14 cellular contexts compared by ENCODE assay signal in genomic region chr20:25486377-25486776, GRCh38.
DNase-seq lines count a peak whose midpoint lies in the region; ATAC-seq and TF ChIP-seq lines count a peak whose summit lies in the region.
"Had no signal": no experiment of that assay in that cellular context is flagged by ENCODE, and none has a peak within 500 bp of the region (broad histone marks: within the 10 kb centered on the region; RNA-seq: fewer than 3 reads in every experiment).

No MANE protein-coding gene starts in this region.

- no peak overlapping the region for H2BK12ac ChIP-seq in trophoblast cell (ENCODE audit: low read length)

- H2AFZ ChIP-seq in trophoblast cell (ENCODE audit: insufficient read depth, low read length, poor library complexity) = no peak overlapping the region

- no peaks in the 10 kb centered on the region for H3K27me3 Mint-ChIP-seq in activated naive CD8-positive, alpha-beta T cell treated with anti-CD3 and anti-CD28 coated beads, Interleukin-2, amount 50 U/mL, for 24 hours
- no peaks in the 10 kb centered on the region for H3K27me3 Mint-ChIP-seq in mesothelial cell of epicardium (ENCODE audit: low read depth)

- peaks cover 19% of the 10 kb centered on the region for H3K4me1 Mint-ChIP-seq in activated naive CD8-positive, alpha-beta T cell treated with anti-CD3 and anti-CD28 coated beads, Interleukin-2, amount 50 U/mL, for 24 hours
- peaks cover 3% of the 10 kb centered on the region for H3K4me1 Mint-ChIP-seq in mesothelial cell of epicardium

- H3K79me1 ChIP-seq in trophoblast cell (ENCODE audit: low read length) = no peaks in the 10 kb centered on the region

- H3K4me3 ChIP-seq in BLaER1 treated with 17β-estradiol and CSF1 and Interleukin-3, amounts not matched to agents 10 nM and 100 nM = no peak overlapping the region; a peak in 1 of 20 replicates
- H3K4me3 ChIP-seq in HFF-Myc (replicated peaks; ENCODE audit: low read depth, low read length) = no peak overlapping the region
- no peak overlapping the region for H3K4me3 ChIP-seq in trophoblast cell (ENCODE audit: low read depth, low read length)
- H3K4me3 ChIP-seq: body of pancreas, sigmoid colon had no signal

- no peak overlapping the region for H3K4me3 Mint-ChIP-seq in activated naive CD8-positive, alpha-beta T cell treated with anti-CD3 and anti-CD28 coated beads, Interleukin-2, amount 50 U/mL, for 24 hours
- H3K4me3 Mint-ChIP-seq in mesothelial cell of epicardium = no peak overlapping the region
- H3K4me3 Mint-ChIP-seq: activated T-cell treated with anti-CD3 and anti-CD28 coated beads, Interleukin-2, amount 50 U/mL, for 4 hours; CD8-positive, alpha-beta T cell had no signal

- WGBS in trophoblast cell (ENCODE audit: extremely low coverage, insufficient coverage, insufficient read length) = no CpG with 5 or more reads among the region's 9 CpGs

- peak overlapping the region; percentile 49 to 92 (median 78) for H3K4me2 ChIP-seq in BLaER1 treated with 17β-estradiol and CSF1 and Interleukin-3, amounts not matched to agents 10 nM and 100 nM
- H3K4me2 ChIP-seq in trophoblast cell (ENCODE audit: low read length) = no peak overlapping the region

- H3K4ac ChIP-seq in trophoblast cell (ENCODE audit: low read depth, low read length) = no peak overlapping the region

- no peaks in the 10 kb centered on the region for H3K9me3 ChIP-seq in BLaER1 treated with 17β-estradiol and CSF1 and Interleukin-3, amounts not matched to agents 10 nM and 100 nM (replicated peaks in 1 of 11)
- H3K9me3 ChIP-seq in trophoblast cell (ENCODE audit: insufficient read depth, low read depth, low read length) = peaks cover 2% of the 10 kb centered on the region
- H3K9me3 ChIP-seq: body of pancreas, sigmoid colon had no signal

- H4K8ac ChIP-seq in trophoblast cell (ENCODE audit: low read depth, low read length) = no peak overlapping the region

- H2BK120ac ChIP-seq in trophoblast cell (ENCODE audit: insufficient read depth, low read length, poor library complexity) = no peak overlapping the region

- TF ChIP-seq CTCF in HFF-Myc (IDR thresholded peaks at IDR 0.05; ENCODE audit: low read depth, low read length, missing control alignments) = no peak
- TF ChIP-seq CTCF in mesothelial cell of epicardium (IDR thresholded peaks at IDR 0.05; ENCODE audit: unreplicated experiment) = no peak

- H3K4me1 ChIP-seq in BLaER1 treated with 17β-estradiol and CSF1 and Interleukin-3, amounts not matched to agents 10 nM and 100 nM = peaks cover 36 to 97% (median 80%) of the 10 kb centered on the region in 10 experiments
- H3K4me1 ChIP-seq in trophoblast cell (ENCODE audit: control insufficient read depth in 1 of 2, insufficient read depth in 2 of 2, low read length in 2 of 2) = peaks cover 0 to 4% of the 10 kb centered on the region in 2 experiments
- H3K4me1 ChIP-seq: body of pancreas, sigmoid colon had no signal

- no peak overlapping the region for H2BK5ac ChIP-seq in trophoblast cell (ENCODE audit: low read depth, low read length, poor library complexity)

- ATAC-seq in activated naive CD8-positive, alpha-beta T cell treated with anti-CD3 and anti-CD28 coated beads, Interleukin-2, amount 50 U/mL, for 24 hours = peak; percentile 29
- ATAC-seq in GM19395 (IDR thresholded peaks at IDR 0.05; ENCODE audit: unreplicated experiment) = no peak
- ATAC-seq: activated T-cell treated with anti-CD3 and anti-CD28 coated beads, Interleukin-2, amount 50 U/mL, for 4 hours; body of pancreas; CD8-positive, alpha-beta T cell had no signal

- no peak overlapping the region for H3K27ac Mint-ChIP-seq in activated naive CD8-positive, alpha-beta T cell treated with anti-CD3 and anti-CD28 coated beads, Interleukin-2, amount 50 U/mL, for 24 hours
- H3K27ac Mint-ChIP-seq in mesothelial cell of epicardium = peak overlapping the region; percentile 62
- H3K27ac Mint-ChIP-seq: CD8-positive, alpha-beta T cell had no signal

- no peak overlapping the region for H3K18ac ChIP-seq in trophoblast cell (ENCODE audit: low read length)

- DNase-seq in HFF-Myc (ENCODE audit: extremely low read depth, low read depth) = peak; percentile 61
- peak; percentile 3 for DNase-seq in activated naive CD8-positive, alpha-beta T cell treated with anti-CD3 and anti-CD28 coated beads, Interleukin-2, amount 50 U/mL, for 24 hours
- DNase-seq in mesothelial cell of epicardium (ENCODE audit: low spot score in 2 of 2, unreplicated experiment in 2 of 2) = no peak
- DNase-seq in putamen (ENCODE audit: low spot score) = no peak
- no peak for DNase-seq in trophoblast cell
- no peak for DNase-seq in NK-92 treated with Interleukin-12 subunit alpha and Interleukin-12 subunit beta, amount 100 ng/mL, for 24 hours (lab: John Stamatoyannopoulos, UW)
- DNase-seq: activated T-cell treated with anti-CD3 and anti-CD28 coated beads, Interleukin-2, amount 50 U/mL, for 4 hours; body of pancreas; CD8-positive, alpha-beta T cell; MM.1S; SIG-M5; sigmoid colon had no signal

- no peak overlapping the region for H3K23ac ChIP-seq in trophoblast cell (ENCODE audit: low read length)

- no peak overlapping the region for H2AK5ac ChIP-seq in trophoblast cell (ENCODE audit: low read length)

- H3K14ac ChIP-seq in trophoblast cell (ENCODE audit: low read length) = no peak overlapping the region

- H3K27me3 ChIP-seq in BLaER1 treated with 17β-estradiol and CSF1 and Interleukin-3, amounts not matched to agents 10 nM and 100 nM = no peaks in the 10 kb centered on the region
- H3K27me3 ChIP-seq in trophoblast cell (ENCODE audit: insufficient read depth, low read length) = no peaks in the 10 kb centered on the region
- H3K27me3 ChIP-seq: body of pancreas, sigmoid colon had no signal

- H4K91ac ChIP-seq in trophoblast cell (ENCODE audit: low read depth, low read length) = no peak overlapping the region

- H3K27ac ChIP-seq in BLaER1 treated with 17β-estradiol and CSF1 and Interleukin-3, amounts not matched to agents 10 nM and 100 nM = peak overlapping the region in 6 of 11 experiments; percentile 40 to 75 (median 55); a peak in 9 of 22 replicates
- no peak overlapping the region for H3K27ac ChIP-seq in trophoblast cell (ENCODE audit: low read depth, low read length)
- H3K27ac ChIP-seq: body of pancreas, sigmoid colon had no signal

- H4K12ac ChIP-seq in trophoblast cell (ENCODE audit: low read depth, low read length) = no peak overlapping the region

- H4K20me1 ChIP-seq in BLaER1 treated with 17β-estradiol and CSF1 and Interleukin-3, amounts not matched to agents 10 nM and 100 nM = no peaks in the 10 kb centered on the region

- H3K9ac ChIP-seq in BLaER1 treated with 17β-estradiol and CSF1 and Interleukin-3, amounts not matched to agents 10 nM and 100 nM = peak overlapping the region in 2 of 11 experiments; percentile 21 to 30; a peak in 2 of 22 replicates
- H3K9ac ChIP-seq in trophoblast cell (ENCODE audit: low read length) = no peak overlapping the region

- no peaks in the 10 kb centered on the region for H3K36me3 Mint-ChIP-seq in activated naive CD8-positive, alpha-beta T cell treated with anti-CD3 and anti-CD28 coated beads, Interleukin-2, amount 50 U/mL, for 24 hours (ENCODE audit: low read depth)
- peaks cover 37% of the 10 kb centered on the region for H3K36me3 Mint-ChIP-seq in mesothelial cell of epicardium
- H3K36me3 Mint-ChIP-seq: CD8-positive, alpha-beta T cell had no signal

- H3K36me3 ChIP-seq in BLaER1 treated with 17β-estradiol and CSF1 and Interleukin-3, amounts not matched to agents 10 nM and 100 nM = no peaks in the 10 kb centered on the region
- peaks cover 53 to 59% of the 10 kb centered on the region in 2 experiments for H3K36me3 ChIP-seq in trophoblast cell (ENCODE audit: control insufficient read depth in 1 of 2, insufficient read depth in 2 of 2, low read length in 2 of 2)

- no peaks in the 10 kb centered on the region for H3K79me2 ChIP-seq in trophoblast cell (ENCODE audit: control insufficient read depth, insufficient read depth, low read length, poor library complexity)

- no peaks in the 10 kb centered on the region for H3K9me3 Mint-ChIP-seq in activated naive CD8-positive, alpha-beta T cell treated with anti-CD3 and anti-CD28 coated beads, Interleukin-2, amount 50 U/mL, for 24 hours
- no peaks in the 10 kb centered on the region for H3K9me3 Mint-ChIP-seq in mesothelial cell of epicardium
- H3K9me3 Mint-ChIP-seq: activated T-cell treated with anti-CD3 and anti-CD28 coated beads, Interleukin-2, amount 50 U/mL, for 4 hours; CD8-positive, alpha-beta T cell had no signal

Comparison
In these comparisons a context has a peak if more than half of its experiments do, and no peak if none do; other contexts are left out.
1. DNase-seq: peak in HFF-Myc (single experiment) and activated naive CD8-positive, alpha-beta T cell treated with anti-CD3 and anti-CD28 coated beads, Interleukin-2, amount 50 U/mL, for 24 hours (single experiment); none in mesothelial cell of epicardium (0 of 2), putamen (single experiment), trophoblast cell (0 of 2) and NK-92 treated with Interleukin-12 subunit alpha and Interleukin-12 subunit beta, amount 100 ng/mL, for 24 hours (single experiment).